8 cellular contexts compared by ENCODE assay signal in genomic region chr2:86622409-86622877, GRCh38. TPM values are rescaled to one million over a fixed set of nuclear protein-coding genes. Genes with fewer than 3 reads are reported as not detected.
DNase-seq lines count a peak whose midpoint lies in the region; ATAC-seq and TF ChIP-seq lines count a peak whose summit lies in the region.

No MANE protein-coding gene starts in this region.

- H3K27me3 ChIP-seq in IMR-90 (ENCODE audit: control insufficient read depth, insufficient read depth, low read length) (no peaks in the 10 kb centered on the region), esophagus (ENCODE audit: control insufficient read depth in 1 of 2, insufficient read depth in 2 of 2, low read length in 2 of 2) (no peaks in the 10 kb centered on the region), transverse colon (no peaks in the 10 kb centered on the region)
- H3K27me3 ChIP-seq in naive thymus-derived CD4-positive, alpha-beta T cell (ENCODE audit: control insufficient read depth in 2 of 2, insufficient read depth in 2 of 2, low read length in 2 of 2) = no peaks in the 10 kb centered on the region

- peaks cover 19% of the 10 kb centered on the region for H3K36me3 Mint-ChIP-seq in activated CD4-positive, alpha-beta T cell treated with anti-CD3 and anti-CD28 coated beads, Interleukin-2, amount 10 ng/mL, durations not matched to agents 24 days and 14 days (ENCODE audit: low read depth)
- H3K36me3 Mint-ChIP-seq in naive thymus-derived CD4-positive, alpha-beta T cell = peaks cover 0 to 23% (median 5%) of the 10 kb centered on the region in 5 donors

- peak overlapping the region; percentile 97 for H3K4me2 ChIP-seq in IMR-90 (ENCODE audit: low read depth, low read length)

- H2BK5ac ChIP-seq in IMR-90 (ENCODE audit: low read depth, low read length, poor library complexity, severe bottlenecking) = peak overlapping the region; percentile 50

- 0% methylated on average over 6 of the region's 13 CpGs; no CpG with 5 or more reads in 1 of the 2 experiments for WGBS in IMR-90 (ENCODE audit: extremely low coverage in 2 of 2, insufficient read length in 1 of 2), 2 experiments
- 0 to 1% methylated on average over 13 of the region's 13 CpGs for WGBS in esophagus, 2 donors
- WGBS in transverse colon (ENCODE audit: low coverage in 1 of 2), 2 donors = 0 to 10% methylated on average over 2 to 13 of the region's 13 CpGs

- peak overlapping the region; percentile 91; the same call in 1 of the 2 replicates for H3K23ac ChIP-seq in IMR-90 (ENCODE audit: low read depth, low read length)

- H3K36me3 ChIP-seq in IMR-90 (ENCODE audit: control insufficient read depth, insufficient read depth, low read length) (peaks cover 2% of the 10 kb centered on the region), esophagus (ENCODE audit: control insufficient read depth in 2 of 2, insufficient read depth in 2 of 2, low read length in 1 of 2) (no peaks in the 10 kb centered on the region), transverse colon (peaks cover 0 to 11% (median 2%) of the 10 kb centered on the region in 4 donors)
- H3K36me3 ChIP-seq in naive thymus-derived CD4-positive, alpha-beta T cell (ENCODE audit: control insufficient read depth in 2 of 3, insufficient read depth in 3 of 3, low read length in 3 of 3) = peaks cover 0 to 6% (median 0%) of the 10 kb centered on the region in 3 experiments

- peak overlapping the region; percentile 9; the same call in 1 of the 2 replicates for H3K18ac ChIP-seq in IMR-90 (ENCODE audit: low read depth, low read length)

- H3K9me3 Mint-ChIP-seq in activated CD4-positive, alpha-beta T cell treated with anti-CD3 and anti-CD28 coated beads, Interleukin-2, amount 10 ng/mL, durations not matched to agents 24 days and 14 days = no peaks in the 10 kb centered on the region
- H3K9me3 Mint-ChIP-seq in naive thymus-derived CD4-positive, alpha-beta T cell = peaks cover 0 to 2% (median 0%) of the 10 kb centered on the region in 11 donors

- ATAC-seq in IMR-90 (ENCODE audit: low read depth) (no peak), HG03108 (IDR thresholded peaks at IDR 0.05; ENCODE audit: unreplicated experiment) (no peak), HG03135 (IDR thresholded peaks at IDR 0.05; ENCODE audit: unreplicated experiment) (no peak)
- no peak for ATAC-seq in naive thymus-derived CD4-positive, alpha-beta T cell

- H3K79me1 ChIP-seq in IMR-90 (ENCODE audit: low read depth in 1 of 2, low read length in 2 of 2) = peaks cover 4 to 11% of the 10 kb centered on the region in 2 experiments; a peak in 2 of 4 replicates

- POLR2A ChIA-PET in IMR-90 (lab: Charles Lee; ENCODE audit: unreplicated experiment) = interaction anchor here (0.6 kb wide), 1 partner anchor 180 kb away, joined by 10 read pairs; no protein-coding TSS in a partner anchor
- POLR2A ChIA-PET in naive thymus-derived CD4-positive, alpha-beta T cell (lab: Charles Lee) = interaction anchor here (0.6 to 2.4 kb wide), 19 partner anchors 9 to 771 kb away, joined by 3 to 27 read pairs (median 3); partner anchors contain the start of genes CHMP3 and KDM3A

- dilution Hi-C loops in IMR-90 (cut with HindIII; ENCODE audit: low sequenced_read_pairs, unreplicated experiment) = no loop called here

- peaks cover 9% of the 10 kb centered on the region for H3K27me3 Mint-ChIP-seq in activated CD4-positive, alpha-beta T cell treated with anti-CD3 and anti-CD28 coated beads, Interleukin-2, amount 10 ng/mL, durations not matched to agents 24 days and 14 days
- peaks cover 0 to 18% (median 0%) of the 10 kb centered on the region in 5 donors for H3K27me3 Mint-ChIP-seq in naive thymus-derived CD4-positive, alpha-beta T cell

- no peak overlapping the region for H4K91ac ChIP-seq in IMR-90 (ENCODE audit: insufficient read depth, low read depth, low read length)

- CTCF ChIA-PET in IMR-90 (lab: Yijun Ruan, JAX) = no interaction called here
- CTCF ChIA-PET in naive thymus-derived CD4-positive, alpha-beta T cell (lab: Charles Lee) = interaction anchor here (1.1 to 1.2 kb wide), 3 partner anchors 66 to 181 kb away, joined by 3 to 4 read pairs (median 4); partner anchors contain the start of gene KDM3A

- peak overlapping the region; percentile 93 for H3K4me3 Mint-ChIP-seq in activated CD4-positive, alpha-beta T cell treated with anti-CD3 and anti-CD28 coated beads, Interleukin-2, amount 10 ng/mL, durations not matched to agents 24 days and 14 days
- H3K4me3 Mint-ChIP-seq in naive thymus-derived CD4-positive, alpha-beta T cell = peak overlapping the region; percentile 86 to 99 (median 93)

- H3K4me1 ChIP-seq in IMR-90 (ENCODE audit: control insufficient read depth, insufficient read depth, low read length) (peaks cover 2% of the 10 kb centered on the region; the same call in 1 of the 2 replicates), esophagus (ENCODE audit: control insufficient read depth in 2 of 2, insufficient read depth in 2 of 2, low read length in 1 of 2) (no peaks in the 10 kb centered on the region), transverse colon (peaks cover 0 to 48% (median 25%) of the 10 kb centered on the region in 4 donors)
- peaks cover 11 to 17% of the 10 kb centered on the region in 2 donors for H3K4me1 ChIP-seq in naive thymus-derived CD4-positive, alpha-beta T cell (ENCODE audit: control insufficient read depth in 2 of 2, insufficient read depth in 2 of 2, low read length in 2 of 2)

- DNase-seq in DMS 273 (lab: John Stamatoyannopoulos, UW; ENCODE audit: unreplicated experiment) = peak; percentile 72
- peak; percentile 10 for DNase-seq in IMR-90
- DNase-seq in activated CD4-positive, alpha-beta T cell treated with anti-CD3 and anti-CD28 coated beads, Interleukin-2, amount 10 ng/mL, durations not matched to agents 24 days and 14 days = peak; percentile 80
- peak in 7 of 9 donors; percentile 6 to 39 (median 19) for DNase-seq in naive thymus-derived CD4-positive, alpha-beta T cell
- peak; percentile 50 for DNase-seq in transverse colon

- peak overlapping the region; percentile 77 for H3K4ac ChIP-seq in IMR-90 (ENCODE audit: low read depth, low read length)

- H3K9ac ChIP-seq in IMR-90 (ENCODE audit: low read depth, low read length) = peak overlapping the region; percentile 87

- in situ Hi-C loops in IMR-90 (cut with MboI; ENCODE audit: low sequenced_read_pairs) (loop anchor here (10.0 kb wide), 1 partner anchor 58 kb away; the partner anchor contains the start of gene CHMP3), transverse colon (cut with MboI; ENCODE audit: low pct_ligation_motif_present in 1 of 4, low pct_unique_long_range_greater_than_20kb in 1 of 4, low sequenced_read_pairs in 3 of 4) (loop anchor here in 1 of 4 donors (10.0 kb wide), 2 partner anchors 58 to 82 kb away; partner anchors contain the start of gene CHMP3)

- BruUV-seq in IMR-90 (replicated peaks; lab: Mats Ljungman, UMichigan) = TSS peak; percentile 24

- H2AK5ac ChIP-seq in IMR-90 (ENCODE audit: low read depth, low read length) = no peak overlapping the region

- H2BK20ac ChIP-seq in IMR-90 (ENCODE audit: low read depth, low read length) = no peak overlapping the region

- intact Hi-C loops in IMR-90 (cut with micrococcal nuclease) (loop anchor here (5.0 kb wide), 2 partner anchors 105 to 145 kb away; no protein-coding TSS in a partner anchor), transverse colon (cut with DNase I; ENCODE audit: low total_unique reads) (no loop called here)
- intact Hi-C loops in activated CD4-positive, alpha-beta T cell treated with anti-CD3 and anti-CD28 coated beads, Interleukin-2, amount 10 ng/mL, durations not matched to agents 24 days and 14 days (cut with micrococcal nuclease) = loop anchor here (2.0 to 5.0 kb wide), 3 partner anchors 40 to 428 kb away; partner anchors contain the start of gene IMMT
- intact Hi-C loops in naive thymus-derived CD4-positive, alpha-beta T cell (cut with micrococcal nuclease) = loop anchor here (2.0 to 5.0 kb wide), 8 partner anchors 55 to 1650 kb away; partner anchors contain the start of genes IMMT (in 1 of the 2), KCMF1 (in 1 of the 2), MRPL35 (in 1 of the 2) and POLR1A (in 1 of the 2)

- H2BK15ac ChIP-seq in IMR-90 (ENCODE audit: low read depth, low read length) = no peak overlapping the region

- H3K14ac ChIP-seq in IMR-90 (replicated peaks; ENCODE audit: low read depth, low read length) = peak overlapping the region; percentile 89

- TF ChIP-seq CTCF in IMR-90 (conservative IDR thresholded peaks at IDR 0.05; ENCODE audit: low read depth, low read length) (no peak), transverse colon (IDR thresholded peaks at IDR 0.05) (no peak)

- H4K8ac ChIP-seq in IMR-90 (ENCODE audit: low read depth in 2 of 2, low read length in 2 of 2) = peak overlapping the region in 1 of 2 experiments; percentile 43; a peak in 2 of 4 replicates

- peak overlapping the region; percentile 89 for H2AFZ ChIP-seq in IMR-90 (replicated peaks; ENCODE audit: low read length, poor library complexity)

- TF ChIP-seq POLR2A in IMR-90 (IDR thresholded peaks at IDR 0.05; ENCODE audit: low read depth, low read length) = no peak
- no peak for TF ChIP-seq POLR2A in transverse colon (IDR thresholded peaks at IDR 0.05)

- H2BK120ac ChIP-seq in IMR-90 (ENCODE audit: low read depth, low read length) = no peak overlapping the region

- H3K9me1 ChIP-seq in IMR-90 (ENCODE audit: insufficient read depth, low read length) = no peaks in the 10 kb centered on the region

- peak overlapping the region; percentile 97 for H3K27ac Mint-ChIP-seq in activated CD4-positive, alpha-beta T cell treated with anti-CD3 and anti-CD28 coated beads, Interleukin-2, amount 10 ng/mL, durations not matched to agents 24 days and 14 days
- peak overlapping the region; percentile 86 to 99 (median 93) for H3K27ac Mint-ChIP-seq in naive thymus-derived CD4-positive, alpha-beta T cell

- TF ChIP-seq EP300 in transverse colon (IDR thresholded peaks at IDR 0.05; ENCODE audit: low read depth) = no peak

- peak overlapping the region; percentile 75 for H3K56ac ChIP-seq in IMR-90 (ENCODE audit: extremely low read depth, insufficient read depth, low read length)

- no peak overlapping the region for H4K5ac ChIP-seq in IMR-90 (ENCODE audit: low read depth, low read length)

- peak overlapping the region; percentile 80 for H3K4me3 ChIP-seq in IMR-90 (ENCODE audit: insufficient read depth, low read depth, low read length)
- peak overlapping the region; percentile 67 to 77 for H3K4me3 ChIP-seq in esophagus (ENCODE audit: low read depth in 1 of 2, low read length in 2 of 2)
- H3K4me3 ChIP-seq in naive thymus-derived CD4-positive, alpha-beta T cell (ENCODE audit: low read length) = peak overlapping the region; percentile 85
- peak overlapping the region; percentile 48 to 98 (median 80) for H3K4me3 ChIP-seq in transverse colon

- H3K27ac ChIP-seq in IMR-90 (ENCODE audit: insufficient read depth, low read length) (peak overlapping the region; percentile 64), esophagus (ENCODE audit: low read depth in 2 of 2, low read length in 1 of 2) (peak overlapping the region; percentile 99), transverse colon (peak overlapping the region; percentile 96 to 100 (median 100))
- peak overlapping the region; percentile 97 for H3K27ac ChIP-seq in naive thymus-derived CD4-positive, alpha-beta T cell (ENCODE audit: low read depth, low read length)

- peaks cover 22% of the 10 kb centered on the region for H3K4me1 Mint-ChIP-seq in activated CD4-positive, alpha-beta T cell treated with anti-CD3 and anti-CD28 coated beads, Interleukin-2, amount 10 ng/mL, durations not matched to agents 24 days and 14 days
- H3K4me1 Mint-ChIP-seq in naive thymus-derived CD4-positive, alpha-beta T cell = peaks cover 23 to 55% (median 48%) of the 10 kb centered on the region in 7 donors

- H4K20me1 ChIP-seq in IMR-90 (ENCODE audit: insufficient read depth, low read length) = no peaks in the 10 kb centered on the region; the same call in 1 of the 2 replicates

- no peak for TF ChIP-seq RAD21 in IMR-90 (IDR thresholded peaks at IDR 0.05; ENCODE audit: low read length)

- H3K9me3 ChIP-seq in IMR-90 (ENCODE audit: control insufficient read depth, insufficient read depth, low read length) = no peaks in the 10 kb centered on the region
- H3K9me3 ChIP-seq in esophagus (ENCODE audit: control insufficient read depth in 2 of 2, insufficient read depth in 1 of 2, low read depth in 1 of 2, low read length in 1 of 2) = no peaks in the 10 kb centered on the region
- H3K9me3 ChIP-seq in naive thymus-derived CD4-positive, alpha-beta T cell (ENCODE audit: control insufficient read depth in 2 of 3, low read length in 3 of 3) = no peaks in the 10 kb centered on the region
- H3K9me3 ChIP-seq in transverse colon = no peaks in the 10 kb centered on the region

- peak overlapping the region; percentile 85 for H2AK9ac ChIP-seq in IMR-90 (replicated peaks; ENCODE audit: low read depth, low read length, poor library complexity)

RNA-seq across cellular contexts. Expression of gene RNF103, which starts 1.2 kb away (rescaled TPM):
- total RNA-seq in IMR-90 (2012; rRNA removed) = 5.6 and 10.0 TPM in 2 replicates
- polyA plus RNA-seq in IMR-90 (2012; rRNA removed) = 5.5 and 7.2 TPM in 2 replicates
- polyA plus RNA-seq in IMR-90 (2012; cell fraction: cytosol; rRNA removed) = 2.0 and 2.4 TPM in 2 replicates
- 2.2 and 13.9 TPM in 2 replicates for polyA plus RNA-seq in IMR-90 (2012; cell fraction: nucleus; rRNA removed; ENCODE audit: low replicate concordance)
- 11.7 and 12.1 TPM in 2 replicates for total RNA-seq in activated CD4-positive, alpha-beta T cell treated with anti-CD3 and anti-CD28 coated beads, Interleukin-2, amount 10 ng/mL, durations not matched to agents 24 days and 14 days
- 10 to 100 TPM; 13.7 to 20.2 TPM for polyA plus RNA-seq in esophagus
- 10 to 100 TPM; 15.6 to 71.2 (median 37.8) TPM for total RNA-seq in naive thymus-derived CD4-positive, alpha-beta T cell
- polyA plus RNA-seq in naive thymus-derived CD4-positive, alpha-beta T cell = 1 to 10 TPM; 2.3 to 2.8 TPM
- 100 to 1,000 TPM in 2 of 4 donors, 10 to 100 TPM in 2; 47.0 to 114 (median 103) TPM for total RNA-seq in transverse colon

RNA-seq across cellular contexts. Expression of gene CHMP3, which starts 59.2 kb away (rescaled TPM):
- total RNA-seq in IMR-90 (2012; rRNA removed) = 38.4 and 81.4 TPM in 2 replicates
- polyA plus RNA-seq in IMR-90 (2012; rRNA removed) = 61.0 and 84.6 TPM in 2 replicates
- 19.9 and 31.0 TPM in 2 replicates for polyA plus RNA-seq in IMR-90 (2012; cell fraction: cytosol; rRNA removed)
- polyA plus RNA-seq in IMR-90 (2012; cell fraction: nucleus; rRNA removed; ENCODE audit: low replicate concordance) = 4.6 and 24.0 TPM in 2 replicates
- total RNA-seq in activated CD4-positive, alpha-beta T cell treated with anti-CD3 and anti-CD28 coated beads, Interleukin-2, amount 10 ng/mL, durations not matched to agents 24 days and 14 days = 28.3 and 29.0 TPM in 2 replicates
- polyA plus RNA-seq in esophagus = 100 to 1,000 TPM in 1 of 2 donors, 10 to 100 TPM in 1; 46.1 to 111 TPM
- 100 to 1,000 TPM in 2 of 5 experiments, 10 to 100 TPM in 3; 39.9 to 103 (median 71.4) TPM for total RNA-seq in naive thymus-derived CD4-positive, alpha-beta T cell
- polyA plus RNA-seq in naive thymus-derived CD4-positive, alpha-beta T cell = 10 to 100 TPM; 90.1 to 99.1 TPM
- total RNA-seq in transverse colon = 100 to 1,000 TPM in 2 of 4 donors, 10 to 100 TPM in 2; 83.8 to 200 (median 101) TPM

Comparison
In these comparisons a context has a peak if more than half of its experiments do, and no peak if none do; other contexts are left out.
1. DNase-seq: peak in every context shown above with its lines; median percentile 80 in activated CD4-positive, alpha-beta T cell treated with anti-CD3 and anti-CD28 coated beads, Interleukin-2, amount 10 ng/mL, durations not matched to agents 24 days and 14 days; 72 in DMS 273; 50 in transverse colon; 19 in naive thymus-derived CD4-positive, alpha-beta T cell; 10 in IMR-90.